In genomic region chr1:205274041-205274691, GRCh38 we compare ENCODE assay signal across 10 cellular contexts. TPM values are rescaled to one million over a fixed set of nuclear protein-coding genes. Genes with fewer than 3 reads are reported as not detected.
DNase-seq lines count a peak whose midpoint lies in the region; ATAC-seq and TF ChIP-seq lines count a peak whose summit lies in the region.
"Had no signal": no experiment of that assay in that cellular context is flagged by ENCODE, and none has a peak within 500 bp of the region (broad histone marks: within the 10 kb centered on the region; RNA-seq: fewer than 3 reads in every experiment).

No MANE protein-coding gene starts in this region.

- DNase-seq in activated T-cell treated with anti-CD3 and anti-CD28 coated beads, Interleukin-2, amount 50 U/mL, for 72 hours = peak in 1 of 2 donors; percentile 14
- no peak for DNase-seq in activated T-cell treated with anti-CD3 and anti-CD28 coated beads, Interleukin-2, amount 50 U/mL, for 1 hour
- DNase-seq in Panc1 (ENCODE audit: low read depth, low spot score) (no peak), mammary epithelial cell (no peak)
- no peak for DNase-seq in stimulated activated naive CD8-positive, alpha-beta T cell treated with anti-CD3 and anti-CD28 coated beads, Interleukin-15, Interleukin-2, amounts not matched to agents 100 U/mL and 50 U/mL, for 24 hours
- DNase-seq in effector CD8-positive, alpha-beta T cell (lab: John Stamatoyannopoulos, UW) = no peak

- H3K4me3 ChIP-seq in Panc1 (ENCODE audit: low read depth in 2 of 2, low read length in 2 of 2) (no peak overlapping the region), iPS-15b (ENCODE audit: low read depth, low read length) (peak overlapping the region; percentile 14), mammary epithelial cell (replicated peaks in 1 of 3; ENCODE audit: insufficient read depth in 1 of 3, low read depth in 2 of 3, low read length in 3 of 3) (no peak overlapping the region)

- H3K27me3 ChIP-seq in Panc1 (ENCODE audit: control insufficient read depth, insufficient read depth, low read length) (no peaks in the 10 kb centered on the region), iPS-15b (ENCODE audit: control insufficient read depth, insufficient read depth, low read length) (no peaks in the 10 kb centered on the region), mammary epithelial cell (ENCODE audit: insufficient read depth, low read length) (no peaks in the 10 kb centered on the region)
- H3K27me3 ChIP-seq: spleen had no signal

- dilution Hi-C loops in mammary epithelial cell (cut with HindIII; ENCODE audit: low sequenced_read_pairs) = no loop called here

- CTCF ChIA-PET in Panc1 (lab: Charles Lee) (interaction anchor here (0.6 to 5.7 kb wide), 17 partner anchors 11 to 250 kb away, joined by 3 to 149 read pairs (median 4); partner anchors contain the start of genes NUAK2 and TMCC2), mammary epithelial cell (lab: Charles Lee; ENCODE audit: low non-redundant PET) (interaction anchor here (0.6 to 1.2 kb wide), 7 partner anchors 11 to 211 kb away, joined by 3 to 37 read pairs (median 8); partner anchors contain the start of gene NUAK2)

- intact Hi-C loops in Panc1 (cut with micrococcal nuclease; ENCODE audit: unreplicated experiment) (no loop called here), mammary epithelial cell (cut with micrococcal nuclease) (no loop called here)

- H3K36me3 Mint-ChIP-seq in activated T-cell treated with anti-CD3 and anti-CD28 coated beads, Interleukin-2, amount 50 U/mL, for 72 hours (ENCODE audit: insufficient read depth in 2 of 2) = no peaks in the 10 kb centered on the region
- H3K36me3 Mint-ChIP-seq: activated naive CD8-positive, alpha-beta T cell had no signal

- H3K36me3 ChIP-seq in Panc1 (ENCODE audit: control insufficient read depth, insufficient read depth, low read length) = no peaks in the 10 kb centered on the region
- H3K36me3 ChIP-seq in iPS-15b (ENCODE audit: control insufficient read depth, insufficient read depth, low read length) = peaks cover 13% of the 10 kb centered on the region
- no peaks in the 10 kb centered on the region for H3K36me3 ChIP-seq in mammary epithelial cell (ENCODE audit: insufficient read depth, low read length)

- H3K9me3 Mint-ChIP-seq in activated T-cell treated with anti-CD3 and anti-CD28 coated beads, Interleukin-2, amount 50 U/mL, for 72 hours = no peaks in the 10 kb centered on the region

- no peak overlapping the region for H2AFZ ChIP-seq in mammary epithelial cell (ENCODE audit: low read depth, low read length)

- peak; percentile 33 to 43 for ATAC-seq in activated T-cell treated with anti-CD3 and anti-CD28 coated beads, Interleukin-2, amount 50 U/mL, for 72 hours (replicated peaks in 1 of 2)
- ATAC-seq in Panc1 (peak; percentile 50), GM21390 (IDR thresholded peaks at IDR 0.05; ENCODE audit: unreplicated experiment) (no peak)
- ATAC-seq in stimulated activated naive CD8-positive, alpha-beta T cell treated with anti-CD3 and anti-CD28 coated beads, Interleukin-15, Interleukin-2, amounts not matched to agents 100 U/mL and 50 U/mL, for 24 hours = peak; percentile 25

- no peaks in the 10 kb centered on the region for H3K27me3 Mint-ChIP-seq in activated T-cell treated with anti-CD3 and anti-CD28 coated beads, Interleukin-2, amount 50 U/mL, for 72 hours (ENCODE audit: low read depth)
- H3K27me3 Mint-ChIP-seq: activated naive CD8-positive, alpha-beta T cell had no signal

- H3K9me3 ChIP-seq in Panc1 (ENCODE audit: control insufficient read depth, insufficient read depth, low read depth, low read length) = no peaks in the 10 kb centered on the region
- no peaks in the 10 kb centered on the region for H3K9me3 ChIP-seq in iPS-15b (ENCODE audit: control insufficient read depth, insufficient read depth, low read length)
- H3K9me3 ChIP-seq in mammary epithelial cell (replicated peaks; ENCODE audit: insufficient read depth, low read length) = no peaks in the 10 kb centered on the region
- H3K9me3 ChIP-seq: spleen had no signal

- H3K27ac ChIP-seq in Panc1 (ENCODE audit: low read length) (peak overlapping the region; percentile 56), mammary epithelial cell (ENCODE audit: insufficient read depth, low read depth, low read length) (no peak overlapping the region)

- H3K4me1 Mint-ChIP-seq in activated T-cell treated with anti-CD3 and anti-CD28 coated beads, Interleukin-2, amount 50 U/mL, for 72 hours (ENCODE audit: low read depth) = peaks cover 43% of the 10 kb centered on the region

- TF ChIP-seq CTCF in Panc1 (IDR thresholded peaks at IDR 0.05) (no peak), mammary epithelial cell (conservative IDR thresholded peaks at IDR 0.05 in 1 of 2, IDR thresholded peaks at IDR 0.05 in 1 of 2; ENCODE audit: extremely low read depth in 1 of 2, insufficient read depth in 1 of 2, low read depth in 1 of 2, low read length in 2 of 2) (no peak)

- H3K79me2 ChIP-seq in mammary epithelial cell (ENCODE audit: insufficient read depth, low read length) = no peaks in the 10 kb centered on the region

- POLR2A ChIA-PET in Panc1 (lab: Charles Lee) = no interaction called here

- H3K4me2 ChIP-seq in mammary epithelial cell (ENCODE audit: insufficient read depth, low read depth, low read length) = no peak overlapping the region

- H3K9ac ChIP-seq in iPS-15b (ENCODE audit: low read depth, low read length) (no peak overlapping the region), mammary epithelial cell (ENCODE audit: insufficient read depth, low read length) (no peak overlapping the region)

- H3K27ac Mint-ChIP-seq in activated T-cell treated with anti-CD3 and anti-CD28 coated beads, Interleukin-2, amount 50 U/mL, for 72 hours = no peak overlapping the region
- H3K27ac Mint-ChIP-seq: activated naive CD8-positive, alpha-beta T cell had no signal

- WGBS in mammary epithelial cell (ENCODE audit: low coverage, missing lambda C conversion rate) = 59% methylated on average over 7 of the region's 8 CpGs

- peaks cover 34% of the 10 kb centered on the region for H3K4me1 ChIP-seq in Panc1 (ENCODE audit: control insufficient read depth, insufficient read depth, low read length)
- H3K4me1 ChIP-seq in iPS-15b (ENCODE audit: control insufficient read depth, insufficient read depth, low read length) = peaks cover 6% of the 10 kb centered on the region
- H3K4me1 ChIP-seq in mammary epithelial cell (ENCODE audit: insufficient read depth, low read length) = peaks cover 29% of the 10 kb centered on the region

- no peak overlapping the region for H3K4me3 Mint-ChIP-seq in activated T-cell treated with anti-CD3 and anti-CD28 coated beads, Interleukin-2, amount 50 U/mL, for 72 hours
- H3K4me3 Mint-ChIP-seq: activated naive CD8-positive, alpha-beta T cell had no signal

- H4K20me1 ChIP-seq in mammary epithelial cell (ENCODE audit: insufficient read depth, low read length) = no peaks in the 10 kb centered on the region

- no TSS peak for BruUV-seq in Panc1 (replicated peaks; lab: Mats Ljungman, UMichigan)
- BruUV-seq in mammary epithelial cell (replicated peaks; lab: Mats Ljungman, UMichigan) = no TSS peak

- in situ Hi-C loops in Panc1 (cut with HindIII; ENCODE audit: low pct_unique_long_range_greater_than_20kb, low sequenced_read_pairs) = no loop called here
- in situ Hi-C loops in mammary epithelial cell (cut with MboI; ENCODE audit: low sequenced_read_pairs in 2 of 2) = loop anchor here in 1 of 2 donors (5.0 kb wide), 1 partner anchor 48 kb away; the partner anchor contains the start of gene NUAK2

RNA-seq across cellular contexts. Expression of gene TMCC2, which starts 46.4 kb away (rescaled TPM):
- total RNA-seq in activated T-cell treated with anti-CD3 and anti-CD28 coated beads, Interleukin-2, amount 50 U/mL, for 72 hours = 1 to 10 TPM; 4.5 to 5.8 TPM
- total RNA-seq in Panc1 (2021; ENCODE audit: unreplicated experiment) (3.1 TPM), mammary epithelial cell (10 to 100 TPM in 1 of 2 donors, 1 to 10 TPM in 1; 1.5 to 11.5 TPM)
- 4.6 TPM for polyA plus RNA-seq in Panc1 (2012; ENCODE audit: insufficient read length)
- polyA plus RNA-seq in mammary epithelial cell = 1.4 TPM
- polyA minus RNA-seq in mammary epithelial cell = 2.4 TPM

RNA-seq across cellular contexts. Expression of gene NUAK2, which starts 47.4 kb away (rescaled TPM):
- 1 to 10 TPM; 5.4 to 5.7 TPM for total RNA-seq in activated T-cell treated with anti-CD3 and anti-CD28 coated beads, Interleukin-2, amount 50 U/mL, for 72 hours
- total RNA-seq in Panc1 (2021; ENCODE audit: unreplicated experiment) (17.4 TPM), mammary epithelial cell (10 to 100 TPM; 11.8 TPM)
- 8.8 TPM for polyA plus RNA-seq in Panc1 (2012; ENCODE audit: insufficient read length)
- polyA plus RNA-seq in mammary epithelial cell = 3.1 TPM
- 3.3 TPM for polyA minus RNA-seq in mammary epithelial cell
